1 cellular context compared by ENCODE assay signal in genomic region chr17:68512247-68512966, GRCh38.
TF ChIP-seq lines count a peak whose summit lies in the region.

PRKAR1A (plus strand) TSS chr17:68512430; CDS start chr17:68515400, 2,970 bp downstream.

TF ChIP-seq in K562, 482 proteins besides CTCF, POLR2A, EP300 and RAD21 (continued from another document and continues in another):
- TF ChIP-seq PATZ1 (CRISPR knock-in tag; IDR thresholded peaks at IDR 0.05; ENCODE audit: borderline replicate concordance) (no peak), KLF13 (tag; IDR thresholded peaks at IDR 0.05; ENCODE audit: borderline replicate concordance, low read depth) (no peak), RBBP5 (IDR thresholded peaks at IDR 0.05; ENCODE audit: borderline replicate concordance, insufficient read depth, low read length, poor library complexity, severe bottlenecking) (peak; percentile 77), SRSF3 (IDR thresholded peaks at IDR 0.05; ENCODE audit: insufficient read depth, low read length) (no peak), SREBF1 (IDR thresholded peaks at IDR 0.05; ENCODE audit: borderline replicate concordance, low read depth, low read length) (no peak), RHOXF2B (CRISPR knock-in tag; conservative IDR thresholded peaks at IDR 0.05) (no peak), SAP30 (IDR thresholded peaks at IDR 0.05; ENCODE audit: borderline replicate concordance, insufficient read depth, low read depth, low read length, poor library complexity, severe bottlenecking) (no peak), ARID2 (IDR thresholded peaks at IDR 0.05) (no peak), ZNF253 (CRISPR knock-in tag; conservative IDR thresholded peaks at IDR 0.05) (no peak), CBX5 (IDR thresholded peaks at IDR 0.05; ENCODE audit: borderline replicate concordance, low read depth) (no peak), ZSCAN29 (IDR thresholded peaks at IDR 0.05) (no peak), ELK1 (CRISPR knock-in tag; IDR thresholded peaks at IDR 0.05) (no peak), CHD2 (IDR thresholded peaks at IDR 0.05; ENCODE audit: low read depth, low read length) (no peak; the same call in 1 of the 2 replicates), TCF7 (IDR thresholded peaks at IDR 0.05; ENCODE audit: borderline replicate concordance) (no peak), NFATC3 (IDR thresholded peaks at IDR 0.05) (no peak), ETV1 (tag; conservative IDR thresholded peaks at IDR 0.05; ENCODE audit: low read depth) (peak; percentile 34), ZNF140 (CRISPR knock-in tag; IDR thresholded peaks at IDR 0.05) (no peak), ZNF12 (CRISPR knock-in tag; IDR thresholded peaks at IDR 0.05) (no peak), MAFG (tag; conservative IDR thresholded peaks at IDR 0.05) (no peak), CBX1 (IDR thresholded peaks at IDR 0.05; ENCODE audit: low read depth) (0 out of 2 replicates have a peak, but pooled peaks have one; percentile 51), CSDE1 (IDR thresholded peaks at IDR 0.05) (peak in 1 of 2 experiments; percentile 82; a peak in 2 of 4 replicates), MECOM (CRISPR knock-in tag; IDR thresholded peaks at IDR 0.05) (no peak), FOXM1 (IDR thresholded peaks at IDR 0.05; ENCODE audit: low read depth) (0 out of 2 replicates have a peak, but pooled peaks have one; percentile 48), FOXM1 (CRISPR knock-in tag; IDR thresholded peaks at IDR 0.05; ENCODE audit: low read depth) (no peak), TAF7 (tag; IDR thresholded peaks at IDR 0.05) (no peak), ZNF449 (CRISPR knock-in tag; IDR thresholded peaks at IDR 0.05) (no peak), ZNF589 (CRISPR knock-in tag; IDR thresholded peaks at IDR 0.05; ENCODE audit: low read depth) (no peak), KLF10 (CRISPR knock-in tag; IDR thresholded peaks at IDR 0.05) (no peak), ZNF124 (CRISPR knock-in tag; IDR thresholded peaks at IDR 0.05) (no peak), ZNF121 (CRISPR knock-in tag; conservative IDR thresholded peaks at IDR 0.05) (no peak), PML (IDR thresholded peaks at IDR 0.05; ENCODE audit: low read length) (peak; percentile 17; the same call in 1 of the 2 replicates), TFAM (CRISPR knock-in tag; conservative IDR thresholded peaks at IDR 0.05) (no peak), FOXJ2 (tag; IDR thresholded peaks at IDR 0.05) (no peak), AFF1 (IDR thresholded peaks at IDR 0.05; ENCODE audit: low read depth in 1 of 2, partially characterized antibody in 2 of 2) (no peak)
- TF ChIP-seq, protein P1, sequence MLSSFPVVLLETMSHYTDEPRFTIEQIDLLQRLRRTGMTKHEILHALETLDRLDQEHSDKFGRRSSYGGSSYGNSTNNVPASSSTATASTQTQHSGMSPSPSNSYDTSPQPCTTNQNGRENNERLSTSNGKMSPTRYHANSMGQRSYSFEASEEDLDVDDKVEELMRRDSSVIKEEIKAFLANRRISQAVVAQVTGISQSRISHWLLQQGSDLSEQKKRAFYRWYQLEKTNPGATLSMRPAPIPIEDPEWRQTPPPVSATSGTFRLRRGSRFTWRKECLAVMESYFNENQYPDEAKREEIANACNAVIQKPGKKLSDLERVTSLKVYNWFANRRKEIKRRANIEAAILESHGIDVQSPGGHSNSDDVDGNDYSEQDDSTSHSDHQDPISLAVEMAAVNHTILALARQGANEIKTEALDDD (IDR thresholded peaks at IDR 0.05), result no peak
- TF ChIP-seq, protein P2, sequence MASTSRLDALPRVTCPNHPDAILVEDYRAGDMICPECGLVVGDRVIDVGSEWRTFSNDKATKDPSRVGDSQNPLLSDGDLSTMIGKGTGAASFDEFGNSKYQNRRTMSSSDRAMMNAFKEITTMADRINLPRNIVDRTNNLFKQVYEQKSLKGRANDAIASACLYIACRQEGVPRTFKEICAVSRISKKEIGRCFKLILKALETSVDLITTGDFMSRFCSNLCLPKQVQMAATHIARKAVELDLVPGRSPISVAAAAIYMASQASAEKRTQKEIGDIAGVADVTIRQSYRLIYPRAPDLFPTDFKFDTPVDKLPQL (IDR thresholded peaks at IDR 0.05; ENCODE audit: extremely low read depth, insufficient read length), result no peak
- TF ChIP-seq, protein P3, sequence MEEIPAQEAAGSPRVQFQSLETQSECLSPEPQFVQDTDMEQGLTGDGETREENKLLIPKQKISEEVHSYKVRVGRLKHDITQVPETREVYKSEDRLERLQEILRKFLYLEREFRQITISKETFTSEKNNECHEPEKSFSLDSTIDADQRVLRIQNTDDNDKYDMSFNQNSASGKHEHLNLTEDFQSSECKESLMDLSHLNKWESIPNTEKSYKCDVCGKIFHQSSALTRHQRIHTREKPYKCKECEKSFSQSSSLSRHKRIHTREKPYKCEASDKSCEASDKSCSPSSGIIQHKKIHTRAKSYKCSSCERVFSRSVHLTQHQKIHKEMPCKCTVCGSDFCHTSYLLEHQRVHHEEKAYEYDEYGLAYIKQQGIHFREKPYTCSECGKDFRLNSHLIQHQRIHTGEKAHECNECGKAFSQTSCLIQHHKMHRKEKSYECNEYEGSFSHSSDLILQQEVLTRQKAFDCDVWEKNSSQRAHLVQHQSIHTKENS (CRISPR knock-in tag; IDR thresholded peaks at IDR 0.05), result no peak
- TF ChIP-seq, protein P4, sequence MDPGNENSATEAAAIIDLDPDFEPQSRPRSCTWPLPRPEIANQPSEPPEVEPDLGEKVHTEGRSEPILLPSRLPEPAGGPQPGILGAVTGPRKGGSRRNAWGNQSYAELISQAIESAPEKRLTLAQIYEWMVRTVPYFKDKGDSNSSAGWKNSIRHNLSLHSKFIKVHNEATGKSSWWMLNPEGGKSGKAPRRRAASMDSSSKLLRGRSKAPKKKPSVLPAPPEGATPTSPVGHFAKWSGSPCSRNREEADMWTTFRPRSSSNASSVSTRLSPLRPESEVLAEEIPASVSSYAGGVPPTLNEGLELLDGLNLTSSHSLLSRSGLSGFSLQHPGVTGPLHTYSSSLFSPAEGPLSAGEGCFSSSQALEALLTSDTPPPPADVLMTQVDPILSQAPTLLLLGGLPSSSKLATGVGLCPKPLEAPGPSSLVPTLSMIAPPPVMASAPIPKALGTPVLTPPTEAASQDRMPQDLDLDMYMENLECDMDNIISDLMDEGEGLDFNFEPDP (CRISPR knock-in tag; IDR thresholded peaks at IDR 0.05), result no peak
- TF ChIP-seq, protein P5, sequence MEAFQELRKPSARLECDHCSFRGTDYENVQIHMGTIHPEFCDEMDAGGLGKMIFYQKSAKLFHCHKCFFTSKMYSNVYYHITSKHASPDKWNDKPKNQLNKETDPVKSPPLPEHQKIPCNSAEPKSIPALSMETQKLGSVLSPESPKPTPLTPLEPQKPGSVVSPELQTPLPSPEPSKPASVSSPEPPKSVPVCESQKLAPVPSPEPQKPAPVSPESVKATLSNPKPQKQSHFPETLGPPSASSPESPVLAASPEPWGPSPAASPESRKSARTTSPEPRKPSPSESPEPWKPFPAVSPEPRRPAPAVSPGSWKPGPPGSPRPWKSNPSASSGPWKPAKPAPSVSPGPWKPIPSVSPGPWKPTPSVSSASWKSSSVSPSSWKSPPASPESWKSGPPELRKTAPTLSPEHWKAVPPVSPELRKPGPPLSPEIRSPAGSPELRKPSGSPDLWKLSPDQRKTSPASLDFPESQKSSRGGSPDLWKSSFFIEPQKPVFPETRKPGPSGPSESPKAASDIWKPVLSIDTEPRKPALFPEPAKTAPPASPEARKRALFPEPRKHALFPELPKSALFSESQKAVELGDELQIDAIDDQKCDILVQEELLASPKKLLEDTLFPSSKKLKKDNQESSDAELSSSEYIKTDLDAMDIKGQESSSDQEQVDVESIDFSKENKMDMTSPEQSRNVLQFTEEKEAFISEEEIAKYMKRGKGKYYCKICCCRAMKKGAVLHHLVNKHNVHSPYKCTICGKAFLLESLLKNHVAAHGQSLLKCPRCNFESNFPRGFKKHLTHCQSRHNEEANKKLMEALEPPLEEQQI (IDR thresholded peaks at IDR 0.05), result no peak
- TF ChIP-seq, protein P6, sequence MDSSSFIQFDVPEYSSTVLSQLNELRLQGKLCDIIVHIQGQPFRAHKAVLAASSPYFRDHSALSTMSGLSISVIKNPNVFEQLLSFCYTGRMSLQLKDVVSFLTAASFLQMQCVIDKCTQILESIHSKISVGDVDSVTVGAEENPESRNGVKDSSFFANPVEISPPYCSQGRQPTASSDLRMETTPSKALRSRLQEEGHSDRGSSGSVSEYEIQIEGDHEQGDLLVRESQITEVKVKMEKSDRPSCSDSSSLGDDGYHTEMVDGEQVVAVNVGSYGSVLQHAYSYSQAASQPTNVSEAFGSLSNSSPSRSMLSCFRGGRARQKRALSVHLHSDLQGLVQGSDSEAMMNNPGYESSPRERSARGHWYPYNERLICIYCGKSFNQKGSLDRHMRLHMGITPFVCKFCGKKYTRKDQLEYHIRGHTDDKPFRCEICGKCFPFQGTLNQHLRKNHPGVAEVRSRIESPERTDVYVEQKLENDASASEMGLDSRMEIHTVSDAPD (CRISPR knock-in tag; IDR thresholded peaks at IDR 0.05), result no peak
- TF ChIP-seq, protein P7, sequence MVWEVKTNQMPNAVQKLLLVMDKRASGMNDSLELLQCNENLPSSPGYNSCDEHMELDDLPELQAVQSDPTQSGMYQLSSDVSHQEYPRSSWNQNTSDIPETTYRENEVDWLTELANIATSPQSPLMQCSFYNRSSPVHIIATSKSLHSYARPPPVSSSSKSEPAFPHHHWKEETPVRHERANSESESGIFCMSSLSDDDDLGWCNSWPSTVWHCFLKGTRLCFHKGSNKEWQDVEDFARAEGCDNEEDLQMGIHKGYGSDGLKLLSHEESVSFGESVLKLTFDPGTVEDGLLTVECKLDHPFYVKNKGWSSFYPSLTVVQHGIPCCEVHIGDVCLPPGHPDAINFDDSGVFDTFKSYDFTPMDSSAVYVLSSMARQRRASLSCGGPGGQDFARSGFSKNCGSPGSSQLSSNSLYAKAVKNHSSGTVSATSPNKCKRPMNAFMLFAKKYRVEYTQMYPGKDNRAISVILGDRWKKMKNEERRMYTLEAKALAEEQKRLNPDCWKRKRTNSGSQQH (CRISPR knock-in tag; IDR thresholded peaks at IDR 0.05), result no peak
